Comparison of ENCODE assay signal across 9 cellular contexts in genomic region chr2:217714268-217714643, GRCh38.
A peak's percentile ranks its signal among the peaks of the same experiment; 100 is the strongest.
DNase-seq lines count a peak whose midpoint lies in the region; ATAC-seq and TF ChIP-seq lines count a peak whose summit lies in the region.
"Had no signal": no experiment of that assay in that cellular context is flagged by ENCODE, and none has a peak within 500 bp of the region (broad histone marks: within the 10 kb centered on the region; RNA-seq: fewer than 3 reads in every experiment).

No MANE protein-coding gene starts in this region.

- 31% methylated on average over 8 of the region's 8 CpGs for WGBS in right cardiac atrium

- H3K4me3 Mint-ChIP-seq in CD14-positive monocyte: peak overlapping the region in 1 of 2 donors; percentile 44

- H3K27ac Mint-ChIP-seq in CD14-positive monocyte: no peak overlapping the region

- H3K36me3 Mint-ChIP-seq in CD14-positive monocyte: no peaks in the 10 kb centered on the region

- DNase-seq in CD14-positive monocyte (ENCODE audit: low spot score) (peak; percentile 64), anterior cingulate cortex (lab: John Stamatoyannopoulos, UW) (peak in 57 of 58 donors; percentile 32 to 98 (median 85)), right cardiac atrium (peak; percentile 81 to 88 (median 88)), pons (ENCODE audit: low spot score) (peak; percentile 99)
- DNase-seq in activated CD4-positive, alpha-beta T cell treated with anti-CD3 and anti-CD28 coated beads for 48 hours: no peak
- DNase-seq in NK-92 treated with Interleukin-12 subunit alpha and Interleukin-12 subunit beta, amount 100 ng/mL, for 24 hours (lab: John Stamatoyannopoulos, UW): no peak

- H3K9me3 Mint-ChIP-seq in CD14-positive monocyte: peaks cover 0 to 2% (median 0%) of the 10 kb centered on the region in 7 donors

- no peaks in the 10 kb centered on the region for H3K9me3 ChIP-seq in right cardiac atrium (ENCODE audit: control insufficient read depth, low read length)
- H3K9me3 ChIP-seq: BLaER1 had no signal

- H3K4me3 ChIP-seq in right cardiac atrium (ENCODE audit: low read length): no peak overlapping the region
- H3K4me3 ChIP-seq: BLaER1 had no signal

- peaks cover 18% of the 10 kb centered on the region for H3K4me1 Mint-ChIP-seq in CD14-positive monocyte

- H3K27me3 ChIP-seq in right cardiac atrium (ENCODE audit: control insufficient read depth, insufficient read depth): no peaks in the 10 kb centered on the region
- H3K27me3 ChIP-seq: BLaER1 had no signal

- H3K27ac ChIP-seq in right cardiac atrium (ENCODE audit: low read length): peak overlapping the region; percentile 2
- H3K27ac ChIP-seq: BLaER1 had no signal

- peaks cover 8 to 27% (median 14%) of the 10 kb centered on the region in 3 donors for H3K27me3 Mint-ChIP-seq in CD14-positive monocyte (ENCODE audit: low read depth in 3 of 3)

- intact Hi-C loops in CD14-positive monocyte (cut with micrococcal nuclease): loop anchor here (5.0 kb wide), 1 partner anchor 1032 kb away; no protein-coding TSS in a partner anchor
- intact Hi-C loops in right cardiac atrium (cut with DNase I): loop anchor here (5.0 to 10.0 kb wide), 8 partner anchors 187 to 1032 kb away; partner anchors contain the start of gene IGFBP5 (in 2 of the 4)

- ATAC-seq in right cardiac atrium (peak; percentile 88 to 93), HG02759 (IDR thresholded peaks at IDR 0.05; ENCODE audit: unreplicated experiment) (no peak), HG03521 (IDR thresholded peaks at IDR 0.05; ENCODE audit: unreplicated experiment) (no peak)

- no peak for TF ChIP-seq CTCF in CD14-positive monocyte (IDR thresholded peaks at IDR 0.05)

- peaks cover 7% of the 10 kb centered on the region for H3K4me1 ChIP-seq in right cardiac atrium (ENCODE audit: control insufficient read depth, insufficient read depth, low read length)

Comparison
In these comparisons a context has a peak if more than half of its experiments do, and no peak if none do; other contexts are left out.
1. DNase-seq: peak in CD14-positive monocyte (single experiment), anterior cingulate cortex (57 of 58), right cardiac atrium (3 of 3) and pons (single experiment); none in activated CD4-positive, alpha-beta T cell treated with anti-CD3 and anti-CD28 coated beads for 48 hours (single experiment) and NK-92 treated with Interleukin-12 subunit alpha and Interleukin-12 subunit beta, amount 100 ng/mL, for 24 hours (single experiment).
2. ATAC-seq: peak in right cardiac atrium (2 of 2); none in HG02759 (single experiment) and HG03521 (single experiment).